In the genomic region with DNA sequence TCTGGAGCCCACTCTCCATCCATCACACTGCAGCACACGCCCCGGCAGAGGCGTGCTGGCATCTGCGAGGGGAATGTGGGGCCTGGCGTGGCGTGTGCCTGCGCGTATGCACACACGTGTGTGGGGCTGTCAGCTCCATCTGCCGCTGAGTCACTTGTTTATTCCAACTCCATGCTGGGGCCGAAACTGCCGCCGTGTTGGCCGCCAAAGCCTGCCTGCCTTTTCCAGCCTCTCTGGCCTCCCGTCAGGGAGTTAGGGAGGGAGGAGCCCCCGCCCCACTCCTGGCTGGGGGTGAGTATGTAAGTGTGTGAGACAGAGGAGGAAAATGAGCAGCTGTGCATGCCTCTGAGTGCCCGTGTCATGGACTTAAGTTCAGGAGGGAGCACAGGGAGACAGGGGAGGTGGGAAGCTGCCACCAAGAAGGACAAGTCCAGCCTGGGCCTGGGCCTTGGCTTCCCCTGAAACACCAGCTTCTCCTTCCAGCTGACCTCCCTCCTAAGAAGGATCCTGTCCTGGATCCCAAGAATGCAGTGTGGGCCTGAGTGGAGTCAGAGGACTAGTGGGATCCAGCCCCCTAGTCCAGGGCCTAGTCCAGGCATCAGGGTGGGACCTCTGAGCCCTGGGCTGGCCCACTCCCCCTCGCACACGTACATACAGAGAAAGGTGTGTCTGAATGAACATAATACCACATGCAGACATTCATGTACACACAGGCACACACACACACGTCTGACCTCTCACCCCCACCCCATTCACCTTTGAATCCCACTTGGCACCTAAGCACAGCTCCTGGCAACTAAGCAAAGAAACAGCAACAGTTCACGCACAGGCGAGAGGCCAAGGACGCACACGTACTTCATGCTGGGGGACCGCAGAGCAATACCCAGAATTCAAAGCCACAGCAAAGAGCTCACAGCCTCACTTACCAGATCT, we compare ENCODE assay signal across 11 cellular contexts. TPM values are rescaled to one million over a fixed set of nuclear protein-coding genes. Genes with fewer than 3 reads are reported as not detected.
A peak's percentile ranks its signal among the peaks of the same experiment; 100 is the strongest.
DNase-seq lines count a peak whose midpoint lies in the region; ATAC-seq and TF ChIP-seq lines count a peak whose summit lies in the region.
"Had no signal": no experiment of that assay in that cellular context is flagged by ENCODE, and none has a peak within 500 bp of the region (broad histone marks: within the 10 kb centered on the region; RNA-seq: fewer than 3 reads in every experiment).

No MANE protein-coding gene starts in this region.

- H3K4me3 Mint-ChIP-seq in activated CD4-positive, alpha-beta T cell treated with anti-CD3 and anti-CD28 coated beads, Interleukin-2, amount 10 ng/mL, durations not matched to agents 24 days and 14 days, result no peak overlapping the region
- no peak overlapping the region for H3K4me3 Mint-ChIP-seq in effector memory CD8-positive, alpha-beta T cell
- H3K4me3 Mint-ChIP-seq: B cell had no signal

- intact Hi-C loops in activated CD4-positive, alpha-beta T cell treated with anti-CD3 and anti-CD28 coated beads, Interleukin-2, amount 10 ng/mL, durations not matched to agents 24 days and 14 days (cut with micrococcal nuclease), result no loop called here
- intact Hi-C loops in upper lobe of right lung (cut with DNase I), result no loop called here

- H3K9me3 ChIP-seq in upper lobe of right lung, result no peaks in the 10 kb centered on the region

- peaks cover 13% of the 10 kb centered on the region for H3K4me1 ChIP-seq in upper lobe of right lung

- H3K27me3 Mint-ChIP-seq in activated CD4-positive, alpha-beta T cell treated with anti-CD3 and anti-CD28 coated beads, Interleukin-2, amount 10 ng/mL, durations not matched to agents 24 days and 14 days, result no peaks in the 10 kb centered on the region
- H3K27me3 Mint-ChIP-seq in effector memory CD8-positive, alpha-beta T cell, result no peaks in the 10 kb centered on the region
- H3K27me3 Mint-ChIP-seq: B cell had no signal

- no peak for TF ChIP-seq CTCF in upper lobe of right lung (IDR thresholded peaks at IDR 0.05)

- H3K4me1 Mint-ChIP-seq in activated CD4-positive, alpha-beta T cell treated with anti-CD3 and anti-CD28 coated beads, Interleukin-2, amount 10 ng/mL, durations not matched to agents 24 days and 14 days, result peaks cover 33% of the 10 kb centered on the region
- peaks cover 17 to 27% of the 10 kb centered on the region in 2 donors for H3K4me1 Mint-ChIP-seq in effector memory CD8-positive, alpha-beta T cell (ENCODE audit: low read depth in 2 of 2)

- no peak overlapping the region for H3K4me3 ChIP-seq in upper lobe of right lung

- H3K36me3 ChIP-seq in upper lobe of right lung, result peaks cover 98% of the 10 kb centered on the region

- H3K27ac ChIP-seq in upper lobe of right lung, result peak overlapping the region; percentile 55

- no peaks in the 10 kb centered on the region for H3K27me3 ChIP-seq in upper lobe of right lung

- peak; percentile 6 for ATAC-seq in effector memory CD8-positive, alpha-beta T cell (replicated peaks)
- no peak for ATAC-seq in upper lobe of right lung

- peaks cover 71% of the 10 kb centered on the region for H3K36me3 Mint-ChIP-seq in activated CD4-positive, alpha-beta T cell treated with anti-CD3 and anti-CD28 coated beads, Interleukin-2, amount 10 ng/mL, durations not matched to agents 24 days and 14 days (ENCODE audit: low read depth)
- H3K36me3 Mint-ChIP-seq in effector memory CD8-positive, alpha-beta T cell (ENCODE audit: insufficient read depth), result peaks cover 99% of the 10 kb centered on the region

- DNase-seq in activated CD4-positive, alpha-beta T cell treated with anti-CD3 and anti-CD28 coated beads, Interleukin-2, amount 10 ng/mL, durations not matched to agents 24 days and 14 days, result no peak
- no peak for DNase-seq in activated CD4-positive, alpha-beta T cell treated with anti-CD3 and anti-CD28 coated beads, Interleukin-2, amount 50 U/mL, for 1 hour
- DNase-seq in effector memory CD8-positive, alpha-beta T cell, result no peak
- DNase-seq in mucosa of gallbladder (ENCODE audit: low spot score) (peak; percentile 82), upper lobe of right lung (peak; percentile 68), NCI-H774 (lab: John Stamatoyannopoulos, UW) (no peak), NCI-H2107 (lab: John Stamatoyannopoulos, UW) (no peak)
- DNase-seq in stimulated activated CD4-positive, alpha-beta T cell treated with anti-CD3 and anti-CD28 coated beads, Interleukin-1b, Interleukin-23, amount 100 ng/mL, for 48 hours, result no peak
- DNase-seq: MV-4-11; stimulated activated CD4-positive, alpha-beta T cell treated with anti-CD3 and anti-CD28 coated beads, Interleukin-15, amount 100 ng/mL, for 24 hours had no signal

- peak overlapping the region; percentile 41 for H3K27ac Mint-ChIP-seq in activated CD4-positive, alpha-beta T cell treated with anti-CD3 and anti-CD28 coated beads, Interleukin-2, amount 10 ng/mL, durations not matched to agents 24 days and 14 days
- H3K27ac Mint-ChIP-seq in effector memory CD8-positive, alpha-beta T cell, result peak overlapping the region; percentile 78 to 98

- no peaks in the 10 kb centered on the region for H3K9me3 Mint-ChIP-seq in activated CD4-positive, alpha-beta T cell treated with anti-CD3 and anti-CD28 coated beads, Interleukin-2, amount 10 ng/mL, durations not matched to agents 24 days and 14 days
- no peaks in the 10 kb centered on the region for H3K9me3 Mint-ChIP-seq in effector memory CD8-positive, alpha-beta T cell

RNA-seq across cellular contexts. Expression of a gene that starts 24.7 kb away (rescaled TPM):
- total RNA-seq in activated CD4-positive, alpha-beta T cell treated with anti-CD3 and anti-CD28 coated beads, Interleukin-2, amount 10 ng/mL, durations not matched to agents 24 days and 14 days, result 29.7 and 29.8 TPM in 2 replicates
- total RNA-seq in mucosa of gallbladder, result 57.8 TPM
- total RNA-seq in upper lobe of right lung, result 60.8 TPM

Comparison
In these comparisons a context has a peak if more than half of its experiments do, and no peak if none do; other contexts are left out.
1. DNase-seq: peak in mucosa of gallbladder (single experiment) and upper lobe of right lung (single experiment); none in activated CD4-positive, alpha-beta T cell treated with anti-CD3 and anti-CD28 coated beads, Interleukin-2, amount 10 ng/mL, durations not matched to agents 24 days and 14 days (single experiment), activated CD4-positive, alpha-beta T cell treated with anti-CD3 and anti-CD28 coated beads, Interleukin-2, amount 50 U/mL, for 1 hour (single experiment), effector memory CD8-positive, alpha-beta T cell (0 of 3), NCI-H774 (single experiment), NCI-H2107 (single experiment) and stimulated activated CD4-positive, alpha-beta T cell treated with anti-CD3 and anti-CD28 coated beads, Interleukin-1b, Interleukin-23, amount 100 ng/mL, for 48 hours (single experiment).